19 cellular contexts compared by ENCODE assay signal in the genomic region with DNA sequence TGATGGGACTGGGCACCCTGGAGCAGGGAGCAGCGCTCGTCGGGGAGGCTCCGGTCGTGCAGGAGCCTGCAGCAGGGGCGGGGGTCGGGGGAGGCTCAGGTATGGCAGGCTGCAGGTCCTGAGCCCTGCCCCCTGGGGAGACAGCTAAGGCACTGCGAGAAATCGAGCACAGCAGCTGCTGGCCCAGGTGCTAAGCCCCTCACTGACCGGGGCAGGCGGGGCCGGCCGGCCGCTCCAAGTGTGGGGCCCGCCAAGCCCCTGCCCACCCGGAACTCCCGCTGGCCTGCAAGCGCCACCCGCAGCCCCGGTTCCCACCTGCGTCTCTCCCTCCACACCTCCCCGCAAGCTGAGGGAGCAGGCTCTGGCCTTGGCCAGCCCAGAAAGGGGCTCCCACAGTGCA.
DNase-seq lines count a peak whose midpoint lies in the region; FAIRE-seq and TF ChIP-seq lines count a peak whose summit lies in the region.
"Had no signal": no experiment of that assay in that cellular context is flagged by ENCODE, and none has a peak within 500 bp of the region (broad histone marks: within the 10 kb centered on the region; RNA-seq: fewer than 3 reads in every experiment).

No MANE protein-coding gene starts in this region.

- no peaks in the 10 kb centered on the region for H3K9me2 ChIP-seq in PC-9 (ENCODE audit: insufficient read depth)

- DNase-seq in PC-9 (no peak), astrocyte (ENCODE audit: low read depth) (no peak), kidney (peak; percentile 62), posterior vena cava (ENCODE audit: low spot score) (peak; percentile 67), Caco-2 (no peak), T-helper 2 cell (no peak), neural progenitor cell (ENCODE audit: low spot score) (no peak)
- DNase-seq: C1 segment of cervical spinal cord; CD4-positive, CD25-positive, alpha-beta regulatory T cell; CD8-positive, alpha-beta memory T cell; COR-L47; H9 had no signal

- no peaks in the 10 kb centered on the region for H3K27me3 Mint-ChIP-seq in astrocyte (ENCODE audit: low read depth, unreplicated experiment)
- H3K27me3 Mint-ChIP-seq in Caco-2 (ENCODE audit: insufficient read depth, unreplicated experiment), result no peaks in the 10 kb centered on the region
- peaks cover 12% of the 10 kb centered on the region for H3K27me3 Mint-ChIP-seq in neural progenitor cell (ENCODE audit: insufficient read depth, low read depth)
- H3K27me3 Mint-ChIP-seq: B cell; CD8-positive, alpha-beta memory T cell had no signal

- POLR2A ChIA-PET in PC-9 (lab: Charles Lee; ENCODE audit: unreplicated experiment), result no interaction called here
- POLR2A ChIA-PET in Caco-2 (lab: Charles Lee), result no interaction called here

- CTCF ChIA-PET in PC-9 (lab: Charles Lee), result no interaction called here
- CTCF ChIA-PET in Caco-2 (lab: Charles Lee), result no interaction called here

- no peak overlapping the region for H3K9ac ChIP-seq in astrocyte (ENCODE audit: low read length)
- no peak overlapping the region for H3K9ac ChIP-seq in kidney (ENCODE audit: low read length in 2 of 2)
- no peak overlapping the region for H3K9ac ChIP-seq in neural progenitor cell

- H3K27ac Mint-ChIP-seq in astrocyte (ENCODE audit: unreplicated experiment) (no peak overlapping the region), Caco-2 (ENCODE audit: unreplicated experiment) (no peak overlapping the region), neural progenitor cell (no peak overlapping the region)
- H3K27ac Mint-ChIP-seq: B cell; CD4-positive, CD25-positive, alpha-beta regulatory T cell; CD8-positive, alpha-beta memory T cell; H9 had no signal

- FAIRE-seq in astrocyte (lab: Jason Lieb, UNC) (no peak), kidney (lab: Jason Lieb, UNC) (no peak)
- FAIRE-seq: D721Med, G401.6, GM12891, GM19239, H1, HepG2 had no signal

- H3K4me3 ChIP-seq in PC-9 (no peak overlapping the region), astrocyte (ENCODE audit: insufficient read depth, low read depth, low read length) (no peak overlapping the region), kidney (ENCODE audit: low read length in 2 of 2) (no peak overlapping the region), Caco-2 (ENCODE audit: low read depth, low read length) (no peak overlapping the region), neural progenitor cell (no peak overlapping the region)

- H3K27ac ChIP-seq in PC-9, result no peak overlapping the region
- H3K27ac ChIP-seq in astrocyte (ENCODE audit: low read depth, low read length), result no peak overlapping the region
- no peak overlapping the region for H3K27ac ChIP-seq in kidney (ENCODE audit: low read depth in 2 of 2, low read length in 2 of 2)
- no peak overlapping the region for H3K27ac ChIP-seq in neural progenitor cell

- H2AFZ ChIP-seq in PC-9, result peak overlapping the region; percentile 40; the same call in 1 of the 2 replicates
- H2AFZ ChIP-seq in astrocyte (ENCODE audit: low read depth, low read length), result no peak overlapping the region
- no peak overlapping the region for H2AFZ ChIP-seq in neural progenitor cell (replicated peaks)

- H3K79me2 ChIP-seq in PC-9 (ENCODE audit: low read depth) (no peaks in the 10 kb centered on the region), astrocyte (ENCODE audit: insufficient read depth, low read length) (no peaks in the 10 kb centered on the region), neural progenitor cell (ENCODE audit: low read depth) (no peaks in the 10 kb centered on the region)

- no peaks in the 10 kb centered on the region for H3K4me1 ChIP-seq in PC-9 (replicated peaks; ENCODE audit: insufficient read depth)
- peaks cover 5% of the 10 kb centered on the region for H3K4me1 ChIP-seq in astrocyte (ENCODE audit: insufficient read depth, low read length)
- no peaks in the 10 kb centered on the region for H3K4me1 ChIP-seq in kidney (ENCODE audit: control insufficient read depth in 1 of 2, insufficient read depth in 1 of 2, low read depth in 1 of 2, low read length in 2 of 2)
- H3K4me1 ChIP-seq in Caco-2, result no peaks in the 10 kb centered on the region
- H3K4me1 ChIP-seq in neural progenitor cell, result no peaks in the 10 kb centered on the region

- H3K9me3 ChIP-seq in PC-9 (ENCODE audit: insufficient read depth, low read depth) (no peaks in the 10 kb centered on the region; the same call in 1 of the 2 replicates), astrocyte (ENCODE audit: insufficient read depth, low read depth, low read length) (no peaks in the 10 kb centered on the region), kidney (ENCODE audit: control insufficient read depth in 1 of 2, low read length in 2 of 2) (no peaks in the 10 kb centered on the region), Caco-2 (0 out of 2 replicates have a peak, but pooled peaks cover 3% of the 10 kb centered on the region), neural progenitor cell (ENCODE audit: low read depth) (no peaks in the 10 kb centered on the region)

- intact Hi-C loops in PC-9 (cut with micrococcal nuclease; ENCODE audit: unreplicated experiment) (no loop called here), kidney (cut with DNase I) (no loop called here), posterior vena cava (cut with DNase I) (no loop called here), Caco-2 (cut with micrococcal nuclease; ENCODE audit: unreplicated experiment) (no loop called here)

- no peak for TF ChIP-seq CTCF in PC-9 (conservative IDR thresholded peaks at IDR 0.05)
- no peak for TF ChIP-seq CTCF in astrocyte (IDR thresholded peaks at IDR 0.05; ENCODE audit: insufficient read depth, low read depth, low read length)
- TF ChIP-seq CTCF in kidney (IDR thresholded peaks at IDR 0.05; ENCODE audit: borderline replicate concordance, extremely low read depth, insufficient read depth), result no peak
- no peak for TF ChIP-seq CTCF in Caco-2 (IDR thresholded peaks at IDR 0.05; ENCODE audit: insufficient read depth in 1 of 2, low read depth in 1 of 2, low read length in 1 of 2, severe bottlenecking in 1 of 2, unreplicated experiment in 1 of 2)
- TF ChIP-seq CTCF in neural progenitor cell (IDR thresholded peaks at IDR 0.05), result no peak

- BruUV-seq in PC-9 (replicated peaks; lab: Mats Ljungman, UMichigan), result no TSS peak
- no TSS peak for BruUV-seq in Caco-2 (replicated peaks; lab: Mats Ljungman, UMichigan)

- H3K27me3 ChIP-seq in PC-9 (ENCODE audit: insufficient read depth, low read depth) (no peaks in the 10 kb centered on the region), astrocyte (ENCODE audit: insufficient read depth, low read length) (no peaks in the 10 kb centered on the region), Caco-2 (replicated peaks; ENCODE audit: control insufficient read depth, insufficient read depth, low read length) (no peaks in the 10 kb centered on the region), neural progenitor cell (no peaks in the 10 kb centered on the region)

- H3F3A ChIP-seq in PC-9 (ENCODE audit: insufficient read depth, low read depth) (no peaks in the 10 kb centered on the region), neural progenitor cell (ENCODE audit: low read depth) (no peaks in the 10 kb centered on the region)

- H3K36me3 ChIP-seq in PC-9 (ENCODE audit: low read depth), result no peaks in the 10 kb centered on the region
- H3K36me3 ChIP-seq in astrocyte (ENCODE audit: insufficient read depth, low read length), result no peaks in the 10 kb centered on the region
- H3K36me3 ChIP-seq in kidney (ENCODE audit: control insufficient read depth in 1 of 2, insufficient read depth in 2 of 2, low read length in 2 of 2), result no peaks in the 10 kb centered on the region
- H3K36me3 ChIP-seq in Caco-2 (ENCODE audit: control insufficient read depth, insufficient read depth, low read length), result no peaks in the 10 kb centered on the region
- no peaks in the 10 kb centered on the region for H3K36me3 ChIP-seq in neural progenitor cell

- H3K4me2 ChIP-seq in PC-9 (0 out of 2 replicates have a peak overlapping the region, but pooled peaks have one; percentile 10), astrocyte (ENCODE audit: low read length) (peak overlapping the region; percentile 65), neural progenitor cell (no peak overlapping the region)

- H3K36me3 Mint-ChIP-seq in astrocyte (ENCODE audit: low read depth, unreplicated experiment) (no peaks in the 10 kb centered on the region), Caco-2 (ENCODE audit: insufficient read depth, unreplicated experiment) (no peaks in the 10 kb centered on the region), neural progenitor cell (no peaks in the 10 kb centered on the region)
- H3K36me3 Mint-ChIP-seq: CD4-positive, CD25-positive, alpha-beta regulatory T cell; CD8-positive, alpha-beta memory T cell had no signal

- H3K4me1 Mint-ChIP-seq in astrocyte (ENCODE audit: low read depth, unreplicated experiment) (peaks cover 8% of the 10 kb centered on the region), Caco-2 (ENCODE audit: low read depth, unreplicated experiment) (no peaks in the 10 kb centered on the region), neural progenitor cell (peaks cover 4% of the 10 kb centered on the region)
- H3K4me1 Mint-ChIP-seq: B cell; CD4-positive, CD25-positive, alpha-beta regulatory T cell; CD8-positive, alpha-beta memory T cell; H9 had no signal

- H4K20me1 ChIP-seq in PC-9 (ENCODE audit: insufficient read depth) (no peaks in the 10 kb centered on the region), astrocyte (ENCODE audit: insufficient read depth, low read length) (no peaks in the 10 kb centered on the region), neural progenitor cell (ENCODE audit: low read depth) (no peaks in the 10 kb centered on the region)

- H3K4me3 Mint-ChIP-seq in astrocyte (ENCODE audit: unreplicated experiment) (no peak overlapping the region), Caco-2 (ENCODE audit: unreplicated experiment) (no peak overlapping the region), neural progenitor cell (no peak overlapping the region)
- H3K4me3 Mint-ChIP-seq: B cell; CD4-positive, CD25-positive, alpha-beta regulatory T cell; CD8-positive, alpha-beta memory T cell; H9 had no signal

- peaks cover 8% of the 10 kb centered on the region for H3K9me3 Mint-ChIP-seq in astrocyte (ENCODE audit: unreplicated experiment)
- peaks cover 25% of the 10 kb centered on the region for H3K9me3 Mint-ChIP-seq in Caco-2 (ENCODE audit: unreplicated experiment)
- peaks cover 6% of the 10 kb centered on the region for H3K9me3 Mint-ChIP-seq in neural progenitor cell

Comparison
In these comparisons a context has a peak if more than half of its experiments do, and no peak if none do; other contexts are left out.
1. DNase-seq: peak in kidney (single experiment) and posterior vena cava (single experiment); none in PC-9 (0 of 2), astrocyte (single experiment), Caco-2 (0 of 2), T-helper 2 cell (0 of 5) and neural progenitor cell (single experiment).